In genomic region chr14:75049731-75050201, GRCh38 we compare ENCODE assay signal across 8 cellular contexts. TPM values are rescaled to one million over a fixed set of nuclear protein-coding genes. Genes with fewer than 3 reads are reported as not detected.
DNase-seq lines count a peak whose midpoint lies in the region; TF ChIP-seq lines count a peak whose summit lies in the region.

No MANE protein-coding gene starts in this region.

- H3K4me1 Mint-ChIP-seq in brain (peaks cover 53% of the 10 kb centered on the region), nephron (peaks cover 27% of the 10 kb centered on the region)

- H3K4me3 ChIP-seq in AG10803 (ENCODE audit: low read length), result no peak overlapping the region

- H3K4me3 Mint-ChIP-seq in brain (peak overlapping the region; percentile 82 to 88 (median 83)), nephron (peak overlapping the region; percentile 81 to 85 (median 84))

- H3K36me3 Mint-ChIP-seq in brain, result peaks cover 73% of the 10 kb centered on the region
- peaks cover 43% of the 10 kb centered on the region for H3K36me3 Mint-ChIP-seq in nephron (ENCODE audit: low read depth)

- peak overlapping the region in 3 of 5 experiments; percentile 37 to 90 (median 79) for H3K27ac Mint-ChIP-seq in brain
- peak overlapping the region; percentile 89 to 96 (median 90) for H3K27ac Mint-ChIP-seq in nephron

- TF ChIP-seq CTCF in AG10803 (conservative IDR thresholded peaks at IDR 0.05; ENCODE audit: low read length) (no peak), brain (conservative IDR thresholded peaks at IDR 0.05) (no peak), nephron (IDR thresholded peaks at IDR 0.05; ENCODE audit: unreplicated experiment in 3 of 3) (no peak)

- DNase-seq in AG10803 (ENCODE audit: low read depth), result peak; percentile 95
- DNase-seq in HS-5 (ENCODE audit: low read depth), result peak; percentile 47
- DNase-seq in amygdala (lab: John Stamatoyannopoulos, UW), result no peak
- DNase-seq in activated CD4-positive, CD25-positive, alpha-beta regulatory T cell treated with anti-CD3 and anti-CD28 coated beads, Interleukin-2, amount 50 U/mL, for 72 hours, result no peak
- no peak for DNase-seq in COR-L47 (lab: John Stamatoyannopoulos, UW)
- DNase-seq in NCI-H510A treated with DMSO at 0.1 percent for 48 hours (lab: John Stamatoyannopoulos, UW), result no peak

- H3K27me3 Mint-ChIP-seq in brain (no peaks in the 10 kb centered on the region), nephron (ENCODE audit: low read depth) (no peaks in the 10 kb centered on the region)

- H3K9me3 Mint-ChIP-seq in brain, result peaks cover 3 to 19% (median 8%) of the 10 kb centered on the region in 5 experiments
- peaks cover 4% of the 10 kb centered on the region for H3K9me3 Mint-ChIP-seq in nephron

RNA-seq across cellular contexts. Expression of gene MLH3, which starts 1.5 kb away (rescaled TPM):
- polyA plus RNA-seq in brain (ENCODE audit: insufficient read depth, low read depth, low replicate concordance), result 5.9 TPM

RNA-seq across cellular contexts. Expression of gene ACYP1, which starts 14.1 kb away (rescaled TPM):
- polyA plus RNA-seq in brain (ENCODE audit: insufficient read depth, low read depth, low replicate concordance), result 67.7 TPM

RNA-seq across cellular contexts. Expression of gene ZC2HC1C, which starts 19.7 kb away (rescaled TPM):
- 5.8 TPM for polyA plus RNA-seq in brain (ENCODE audit: insufficient read depth, low read depth, low replicate concordance)

RNA-seq across cellular contexts. Expression of gene EIF2B2, which starts 47.0 kb away (rescaled TPM):
- polyA plus RNA-seq in brain (ENCODE audit: insufficient read depth, low read depth, low replicate concordance), result 98.5 TPM

Comparison
In these comparisons a context has a peak if more than half of its experiments do, and no peak if none do; other contexts are left out.
1. DNase-seq: peak in AG10803 (single experiment) and HS-5 (single experiment); none in amygdala (0 of 56), activated CD4-positive, CD25-positive, alpha-beta regulatory T cell treated with anti-CD3 and anti-CD28 coated beads, Interleukin-2, amount 50 U/mL, for 72 hours (single experiment), COR-L47 (single experiment) and NCI-H510A treated with DMSO at 0.1 percent for 48 hours (single experiment).